In genomic region chr1:206029484-206029883, GRCh38 we compare ENCODE assay signal across 13 cellular contexts. TPM values are rescaled to one million over a fixed set of nuclear protein-coding genes. Genes with fewer than 3 reads are reported as not detected.
DNase-seq lines count a peak whose midpoint lies in the region; ATAC-seq and TF ChIP-seq lines count a peak whose summit lies in the region.
"Had no signal": no experiment of that assay in that cellular context is flagged by ENCODE, and none has a peak within 500 bp of the region (broad histone marks: within the 10 kb centered on the region; RNA-seq: fewer than 3 reads in every experiment).

No MANE protein-coding gene starts in this region.

- intact Hi-C loops in ovary (cut with DNase I): no loop called here

- 5 to 12% (median 10%) methylated on average over 4 of the region's 4 CpGs for WGBS in ovary, 3 donors

- H3K36me3 ChIP-seq in RWPE2 (ENCODE audit: low read depth) (no peaks in the 10 kb centered on the region), ovary (no peaks in the 10 kb centered on the region)

- ATAC-seq in RWPE2 (ENCODE audit: low read depth): peak; percentile 61
- ATAC-seq in GM21367 (IDR thresholded peaks at IDR 0.05; ENCODE audit: unreplicated experiment): no peak
- ATAC-seq in HG03045 (IDR thresholded peaks at IDR 0.05; ENCODE audit: unreplicated experiment): no peak
- ATAC-seq: activated naive CD8-positive, alpha-beta T cell treated with anti-CD3 and anti-CD28 coated beads, Interleukin-2, amount 50 U/mL, for 24 hours had no signal

- H3K27me3 ChIP-seq in RWPE2 (ENCODE audit: insufficient read depth, poor library complexity, severe bottlenecking): no peaks in the 10 kb centered on the region
- no peaks in the 10 kb centered on the region for H3K27me3 ChIP-seq in ovary

- no peak overlapping the region for H3K27ac ChIP-seq in RWPE2 (ENCODE audit: poor library complexity, severe bottlenecking)
- no peak overlapping the region for H3K27ac ChIP-seq in ovary

- TF ChIP-seq EP300 in ovary (IDR thresholded peaks at IDR 0.05): no peak

- DNase-seq in AG20443 (ENCODE audit: low spot score) (peak; percentile 53), RWPE2 (ENCODE audit: low spot score) (no peak), fibroblast of pulmonary artery (ENCODE audit: low read depth) (peak; percentile 73), ovary (peak; percentile 48 to 84 (median 69)), SKM-1 (lab: John Stamatoyannopoulos, UW; ENCODE audit: unreplicated experiment) (no peak), hypothalamus (lab: John Stamatoyannopoulos, UW) (no peak)
- DNase-seq: activated CD4-positive, CD25-positive, alpha-beta regulatory T cell; activated naive CD8-positive, alpha-beta T cell treated with anti-CD3 and anti-CD28 coated beads, Interleukin-2, amount 50 U/mL, for 24 hours; NCI-H2171 had no signal

- H3K4me1 ChIP-seq in RWPE2 (ENCODE audit: insufficient read depth, poor library complexity, severe bottlenecking) (no peaks in the 10 kb centered on the region), ovary (ENCODE audit: insufficient read depth) (peaks cover 2% of the 10 kb centered on the region)

- H3K9me3 ChIP-seq in RWPE2 (ENCODE audit: severe bottlenecking) (no peaks in the 10 kb centered on the region), ovary (no peaks in the 10 kb centered on the region)

- H3K4me3 ChIP-seq in RWPE2 (ENCODE audit: severe bottlenecking): no peak overlapping the region
- H3K4me3 ChIP-seq in fibroblast of pulmonary artery (replicated peaks; ENCODE audit: low read depth, low read length): no peak overlapping the region
- no peak overlapping the region for H3K4me3 ChIP-seq in ovary

- TF ChIP-seq CTCF in RWPE2 (IDR thresholded peaks at IDR 0.05; ENCODE audit: poor library complexity, severe bottlenecking) (no peak), fibroblast of pulmonary artery (IDR thresholded peaks at IDR 0.05; ENCODE audit: low read length, missing control alignments) (no peak), ovary (IDR thresholded peaks at IDR 0.05) (no peak)

- TF ChIP-seq POLR2A in ovary (IDR thresholded peaks at IDR 0.05): no peak

RNA-seq across cellular contexts. Expression of gene CTSE, which starts 5.8 kb away (rescaled TPM):
- 1 to 10 TPM in 1 of 7 donors, under 1 TPM in 3, not detected in 3; 0.13 to 1.1 (median 0.70) TPM for total RNA-seq in ovary
- polyA plus RNA-seq in ovary: under 1 TPM in 1 of 2 donors, not detected in 1; 0.88 TPM
- total RNA-seq: lung microvascular endothelial cell, neural crest cell had no signal

RNA-seq across cellular contexts. Expression of gene RHEX, which starts 23.5 kb away (rescaled TPM):
- 10 to 100 TPM in 1 of 7 donors, 1 to 10 TPM in 3, under 1 TPM in 2, not detected in 1; 0.15 to 13.3 (median 1.8) TPM for total RNA-seq in ovary
- polyA plus RNA-seq in ovary: 1 to 10 TPM in 1 of 2 donors, under 1 TPM in 1; 0.90 to 2.3 TPM
- total RNA-seq: lung microvascular endothelial cell had no signal

RNA-seq across cellular contexts. Expression of gene RAB7B, which starts 26.3 kb away (rescaled TPM):
- 1 to 10 TPM in 6 of 7 donors, under 1 TPM in 1; 0.12 to 5.2 (median 3.6) TPM for total RNA-seq in ovary
- polyA plus RNA-seq in ovary: 10 to 100 TPM in 1 of 2 donors, 1 to 10 TPM in 1; 3.0 to 11.5 TPM
- total RNA-seq: lung microvascular endothelial cell had no signal

Comparison
In these comparisons a context has a peak if more than half of its experiments do, and no peak if none do; other contexts are left out.
1. DNase-seq: peak in AG20443 (single experiment), fibroblast of pulmonary artery (single experiment) and ovary (5 of 5); none in RWPE2 (single experiment), SKM-1 (single experiment) and hypothalamus (0 of 51).